17 cellular contexts compared by ENCODE assay signal in the genomic region with DNA sequence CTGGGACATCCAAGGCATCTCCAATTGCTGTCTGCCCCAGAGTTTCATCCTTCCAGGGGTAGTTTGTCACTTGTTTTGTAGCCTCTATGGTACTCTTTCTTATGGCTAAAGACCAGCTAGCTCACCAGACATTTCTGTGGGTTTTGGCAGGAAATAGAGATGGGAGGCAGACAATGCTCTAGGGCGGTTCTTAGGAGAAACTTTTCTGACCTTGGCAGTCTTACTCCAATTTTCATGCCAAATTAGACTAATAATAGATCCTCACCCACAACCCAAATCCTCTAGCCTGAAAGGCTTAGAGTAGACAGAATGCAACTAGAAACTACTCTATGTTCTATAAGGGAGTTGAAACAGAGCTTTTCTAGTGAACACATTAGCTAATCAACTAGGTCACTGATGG.
DNase-seq lines count a peak whose midpoint lies in the region; ATAC-seq, FAIRE-seq and TF ChIP-seq lines count a peak whose summit lies in the region.
"Had no signal": no experiment of that assay in that cellular context is flagged by ENCODE, and none has a peak within 500 bp of the region (broad histone marks: within the 10 kb centered on the region; RNA-seq: fewer than 3 reads in every experiment).

No MANE protein-coding gene starts in this region.

- peaks cover 54% of the 10 kb centered on the region for H3K4me1 Mint-ChIP-seq in CD4-positive, alpha-beta T cell (ENCODE audit: low read depth)

- H3K27me3 Mint-ChIP-seq in CD4-positive, alpha-beta T cell = no peaks in the 10 kb centered on the region

- no peaks in the 10 kb centered on the region for H4K20me1 ChIP-seq in KMS-11 (ENCODE audit: insufficient read depth)
- no peaks in the 10 kb centered on the region for H4K20me1 ChIP-seq in HepG2 (ENCODE audit: insufficient read depth, low read length)

- H3K4me1 ChIP-seq in KMS-11 (ENCODE audit: low read depth, poor library complexity, severe bottlenecking) (peaks cover 63% of the 10 kb centered on the region), suprapubic skin (peaks cover 27% of the 10 kb centered on the region), HepG2 (ENCODE audit: insufficient read depth, low read length) (peaks cover 39% of the 10 kb centered on the region)

- H3K4me2 ChIP-seq in KMS-11 (peak overlapping the region; percentile 51), HepG2 (ENCODE audit: low read depth, low read length) (no peak overlapping the region)

- no peaks in the 10 kb centered on the region for H3K9me3 Mint-ChIP-seq in CD4-positive, alpha-beta T cell

- no peak for ATAC-seq in CD4-positive, alpha-beta T cell (ENCODE audit: poor library complexity)
- no peak for ATAC-seq in HepG2
- ATAC-seq: foreskin keratinocyte had no signal

- no peaks in the 10 kb centered on the region for H3K36me3 Mint-ChIP-seq in CD4-positive, alpha-beta T cell (ENCODE audit: low read depth)

- H3K27me3 ChIP-seq in CD4-positive, alpha-beta T cell (ENCODE audit: control insufficient read depth, insufficient read depth, low read length) = no peaks in the 10 kb centered on the region
- H3K27me3 ChIP-seq in KMS-11 (ENCODE audit: insufficient read depth, low read depth) = no peaks in the 10 kb centered on the region
- no peaks in the 10 kb centered on the region for H3K27me3 ChIP-seq in suprapubic skin
- no peaks in the 10 kb centered on the region for H3K27me3 ChIP-seq in HepG2 (ENCODE audit: control insufficient read depth in 1 of 2, insufficient read depth in 2 of 2, low read length in 2 of 2)
- H3K27me3 ChIP-seq: foreskin keratinocyte had no signal

- CTCF ChIA-PET in CD4-positive, alpha-beta T cell (lab: Charles Lee) = no interaction called here
- CTCF ChIA-PET in HepG2 (lab: Yijun Ruan, JAX; ENCODE audit: low intra/inter-chr PET ratio, low total read pairs) = no interaction called here

- no peaks in the 10 kb centered on the region for H3K36me3 ChIP-seq in KMS-11 (ENCODE audit: insufficient read depth)
- no peaks in the 10 kb centered on the region for H3K36me3 ChIP-seq in suprapubic skin
- no peaks in the 10 kb centered on the region for H3K36me3 ChIP-seq in HepG2 (replicated peaks in 1 of 2; ENCODE audit: control insufficient read depth in 1 of 2, insufficient read depth in 2 of 2, low read length in 2 of 2)

- TF ChIP-seq POLR2A in H54 (IDR thresholded peaks at IDR 0.05; ENCODE audit: low read depth, low read length) = no peak
- no peak for TF ChIP-seq POLR2A in suprapubic skin (IDR thresholded peaks at IDR 0.05)
- no peak for TF ChIP-seq POLR2A in HepG2 (IDR thresholded peaks at IDR 0.05; ENCODE audit: insufficient read depth in 1 of 2, low read depth in 2 of 2, low read length in 2 of 2)

- peak overlapping the region; percentile 25 for H3K27ac Mint-ChIP-seq in CD4-positive, alpha-beta T cell

- no TSS peak for BruUV-seq in HepG2 (replicated peaks; lab: Mats Ljungman, UMichigan)

- H3K27ac ChIP-seq in CD4-positive, alpha-beta T cell (ENCODE audit: low read depth, low read length) = no peak overlapping the region
- H3K27ac ChIP-seq in KMS-11 (peak overlapping the region; percentile 65), suprapubic skin (no peak overlapping the region), HepG2 (ENCODE audit: extremely low read length, insufficient read depth, low read length) (no peak overlapping the region)
- H3K27ac ChIP-seq: foreskin keratinocyte had no signal

- no peak overlapping the region; the same call in 1 of the 2 replicates for H3K9ac ChIP-seq in KMS-11
- no peak overlapping the region for H3K9ac ChIP-seq in HepG2 (ENCODE audit: insufficient read depth, low read depth, low read length)

- in situ Hi-C loops in HepG2 (cut with HindIII; ENCODE audit: extremely low pct_ligation_motif_present, low pct_unique_long_range_greater_than_20kb) = loop anchor here (5.0 to 10.0 kb wide), 2 partner anchors 252 to 535 kb away; partner anchors contain the start of gene MAGI3

- H3K79me2 ChIP-seq in KMS-11 (ENCODE audit: insufficient read depth, low read depth) = no peaks in the 10 kb centered on the region
- no peaks in the 10 kb centered on the region for H3K79me2 ChIP-seq in HepG2 (ENCODE audit: insufficient read depth, low read length)

- H2AFZ ChIP-seq in KMS-11 (ENCODE audit: low read depth) (peak overlapping the region; percentile 33; the same call in 1 of the 2 replicates), HepG2 (ENCODE audit: low read length) (no peak overlapping the region)

- intact Hi-C loops in CD4-positive, alpha-beta T cell (cut with DNase I, micrococcal nuclease) = loop anchor here in 1 of 2 experiments (5.0 to 10.0 kb wide), 2 partner anchors 710 to 1132 kb away; no protein-coding TSS in a partner anchor
- intact Hi-C loops in HepG2 (cut with micrococcal nuclease; ENCODE audit: unreplicated experiment) = no loop called here

- WGBS in suprapubic skin = 0% methylated on average over 1 of the region's 1 CpG
- 88% methylated on average over 1 of the region's 1 CpG for WGBS in HepG2 (ENCODE audit: low lambda C conversion rate)

- H3K4me3 ChIP-seq in KMS-11 (IDR thresholded peaks at IDR 0.05; ENCODE audit: insufficient read depth, low read depth, low read length) (no peak overlapping the region), suprapubic skin (no peak overlapping the region), HepG2 (replicated peaks in 1 of 3; ENCODE audit: insufficient read depth in 1 of 3, low read depth in 2 of 3, low read length in 3 of 3) (no peak overlapping the region)
- H3K4me3 ChIP-seq: PC-9 had no signal

- TF ChIP-seq RAD21 in HepG2 (CRISPR knock-in tag; IDR thresholded peaks at IDR 0.05) = no peak

- no peak for FAIRE-seq in H54 (lab: Jason Lieb, UNC)
- FAIRE-seq in HepG2 (lab: Jason Lieb, UNC) = no peak
- FAIRE-seq: bronchial epithelial cell had no signal

- H3K4me3 Mint-ChIP-seq in CD4-positive, alpha-beta T cell = no peak overlapping the region

- TF ChIP-seq CTCF in CD4-positive, alpha-beta T cell (IDR thresholded peaks at IDR 0.05) = no peak
- TF ChIP-seq CTCF in KMS-11 (conservative IDR thresholded peaks at IDR 0.05; ENCODE audit: low read depth, low read length) = no peak
- no peak for TF ChIP-seq CTCF in suprapubic skin (IDR thresholded peaks at IDR 0.05)
- no peak for TF ChIP-seq CTCF in HepG2 (CRISPR knock-in tag; IDR thresholded peaks at IDR 0.05)

- POLR2A ChIA-PET in CD4-positive, alpha-beta T cell (lab: Charles Lee) = interaction anchor here (1.2 to 1.5 kb wide), 2 partner anchors 70 to 310 kb away, joined by 4 read pairs; partner anchors contain the start of gene LRIG2
- POLR2A ChIA-PET in HepG2 (lab: Yijun Ruan, JAX) = no interaction called here

- TF ChIP-seq EP300 in suprapubic skin (IDR thresholded peaks at IDR 0.05) = no peak
- TF ChIP-seq EP300 in HepG2 (IDR thresholded peaks at IDR 0.05; ENCODE audit: low read depth in 2 of 2, low read length in 2 of 2) = no peak
- TF ChIP-seq EP300 in HepG2 (CRISPR knock-in tag; IDR thresholded peaks at IDR 0.05; ENCODE audit: borderline replicate concordance) = no peak

- DNase-seq in CD4-positive, alpha-beta T cell = no peak
- DNase-seq in astrocyte of the hippocampus (ENCODE audit: low read depth, low spot score) (peak; percentile 65), foreskin melanocyte (peak; percentile 32), H54 (ENCODE audit: insufficient read length, low spot score) (no peak), suprapubic skin (ENCODE audit: low spot score in 2 of 2) (no peak), HepG2 (ENCODE audit: low spot score) (no peak)
- DNase-seq in stimulated activated CD4-positive, alpha-beta T cell treated with anti-CD3 and anti-CD28 coated beads, Interleukin-2, amount 100 ng/mL, for 24 hours = no peak
- DNase-seq: activated CD4-positive, CD25-positive, alpha-beta regulatory T cell treated with anti-CD3 and anti-CD28 coated beads, Interleukin-2, amount 50 U/mL, for 72 hours; activated CD8-positive, alpha-beta memory T cell treated with anti-CD3 and anti-CD28 coated beads, Interleukin-2, amount 50 U/mL, for 4 hours; activated naive CD4-positive, alpha-beta T cell treated with Interleukin-2 at 50 U/mL for 16 hours; effector CD8-positive, alpha-beta T cell; foreskin keratinocyte; NCI-H2029; PC-9; substantia nigra had no signal

- H3K9me3 ChIP-seq in CD4-positive, alpha-beta T cell (ENCODE audit: control insufficient read depth, low read length) = no peaks in the 10 kb centered on the region
- no peaks in the 10 kb centered on the region for H3K9me3 ChIP-seq in suprapubic skin
- no peaks in the 10 kb centered on the region for H3K9me3 ChIP-seq in HepG2 (ENCODE audit: low read length)

TF ChIP-seq in HepG2, 621 proteins besides CTCF, POLR2A, EP300 and RAD21:
- TF ChIP-seq MAZ (IDR thresholded peaks at IDR 0.05; ENCODE audit: borderline replicate concordance, low read depth, low read length) (no peak), MAZ (CRISPR knock-in tag; IDR thresholded peaks at IDR 0.05; ENCODE audit: low read depth) (no peak), XRCC5 (optimal IDR thresholded peaks at IDR 0.05; ENCODE audit: low read length) (no peak), ZNF383 (CRISPR knock-in tag; IDR thresholded peaks at IDR 0.05; ENCODE audit: borderline replicate concordance) (no peak), LBX2 (CRISPR knock-in tag; IDR thresholded peaks at IDR 0.05; ENCODE audit: borderline replicate concordance) (no peak), SMAD9 (CRISPR knock-in tag; IDR thresholded peaks at IDR 0.05) (no peak), SP140L (CRISPR knock-in tag; IDR thresholded peaks at IDR 0.05; ENCODE audit: borderline replicate concordance) (no peak), KLF16 (CRISPR knock-in tag; IDR thresholded peaks at IDR 0.05) (no peak), ZNF367 (CRISPR knock-in tag; IDR thresholded peaks at IDR 0.05; ENCODE audit: borderline replicate concordance) (no peak), ZNF678 (CRISPR knock-in tag; IDR thresholded peaks at IDR 0.05) (no peak), NCOA5 (CRISPR knock-in tag; IDR thresholded peaks at IDR 0.05) (no peak), RFX3 (CRISPR knock-in tag; IDR thresholded peaks at IDR 0.05) (no peak), ZFP41 (CRISPR knock-in tag; IDR thresholded peaks at IDR 0.05; ENCODE audit: borderline replicate concordance) (no peak), POLR2AphosphoS2 (IDR thresholded peaks at IDR 0.05; ENCODE audit: low read depth, low read length) (no peak)

Comparison
In these comparisons a context has a peak if more than half of its experiments do, and no peak if none do; other contexts are left out.
1. DNase-seq: peak in astrocyte of the hippocampus (single experiment) and foreskin melanocyte (single experiment); none in CD4-positive, alpha-beta T cell (0 of 10), H54 (single experiment), suprapubic skin (0 of 2), stimulated activated CD4-positive, alpha-beta T cell treated with anti-CD3 and anti-CD28 coated beads, Interleukin-2, amount 100 ng/mL, for 24 hours (0 of 2) and HepG2 (single experiment).